ENCODE assay signal across 11 cellular contexts in the genomic region with DNA sequence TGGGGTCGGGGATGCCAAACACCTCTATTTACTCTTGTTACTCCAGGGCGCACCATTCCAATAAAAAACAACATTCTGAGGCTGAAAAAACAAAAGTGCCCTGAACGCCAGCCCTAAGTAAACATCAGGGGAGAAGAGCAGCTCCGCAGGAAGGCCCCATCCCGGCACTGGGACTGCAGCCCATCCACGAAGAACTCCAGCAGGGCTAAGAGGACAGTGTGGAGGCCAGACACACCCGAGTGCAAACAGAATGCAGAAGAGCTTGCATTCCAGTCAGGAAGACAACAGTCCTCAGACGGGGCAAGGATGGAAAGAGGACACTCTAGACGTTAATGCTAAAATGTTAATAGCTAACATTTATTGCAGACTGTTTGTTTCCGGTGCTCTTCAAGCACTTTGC. TPM values are rescaled to one million over a fixed set of nuclear protein-coding genes. Genes with fewer than 3 reads are reported as not detected.
DNase-seq lines count a peak whose midpoint lies in the region; TF ChIP-seq lines count a peak whose summit lies in the region.
"Had no signal": no experiment of that assay in that cellular context is flagged by ENCODE, and none has a peak within 500 bp of the region (broad histone marks: within the 10 kb centered on the region; RNA-seq: fewer than 3 reads in every experiment).

No MANE protein-coding gene starts in this region.

- DNase-seq in H9, result no peak
- DNase-seq in SK-N-MC (ENCODE audit: low read depth, low spot score), result no peak
- peak; percentile 74 for DNase-seq in islet precursor cell
- no peak for DNase-seq in HCEC 1CT
- no peak for DNase-seq in stimulated activated CD4-positive, alpha-beta T cell treated with anti-CD3 and anti-CD28 coated beads, Interleukin-2, amount 100 ng/mL, for 24 hours
- no peak for DNase-seq in activated CD4-positive, alpha-beta T cell treated with anti-CD3 and anti-CD28 coated beads, Interleukin-2, amount 50 U/mL, for 1 hour
- no peak for DNase-seq in NCI-H524 treated with DMSO at 0.1 percent for 48 hours (lab: John Stamatoyannopoulos, UW)
- DNase-seq: DMS 273 treated with DMSO at 0.1 percent for 48 hours had no signal

- no peaks in the 10 kb centered on the region for H3K79me1 ChIP-seq in H9 (ENCODE audit: insufficient read depth, low read depth, low read length, poor library complexity, severe bottlenecking)

- H3K9me3 ChIP-seq in H9 (ENCODE audit: control insufficient read depth, low read depth, low read length) (no peaks in the 10 kb centered on the region), SK-N-MC (ENCODE audit: low read depth, low read length) (no peaks in the 10 kb centered on the region), skeletal muscle tissue (ENCODE audit: control insufficient read depth in 3 of 3, low read length in 3 of 3) (no peaks in the 10 kb centered on the region)

- no peak overlapping the region for H2BK120ac ChIP-seq in H9 (ENCODE audit: low read depth, low read length, poor library complexity, severe bottlenecking)

- no peak overlapping the region for H3T11ph ChIP-seq in H9 (ENCODE audit: low read length)

- no peaks in the 10 kb centered on the region for H3K79me2 ChIP-seq in H9 (ENCODE audit: insufficient read depth, low read length)

- H3K36me3 ChIP-seq in SK-N-MC (ENCODE audit: insufficient read depth, low read length), result no peaks in the 10 kb centered on the region
- no peaks in the 10 kb centered on the region for H3K36me3 ChIP-seq in skeletal muscle tissue (ENCODE audit: control insufficient read depth in 3 of 3, insufficient read depth in 3 of 3, low read length in 3 of 3)

- H3K4me3 Mint-ChIP-seq in H9, result 0 out of 5 replicates have a peak overlapping the region, but pooled peaks of 1 of the 2 experiments have one; percentile 28

- peaks cover 87 to 90% of the 10 kb centered on the region in 2 experiments for H3K4me1 Mint-ChIP-seq in H9

- no peak overlapping the region for H3K14ac ChIP-seq in H9 (ENCODE audit: insufficient read depth, low read length)

- H2BK20ac ChIP-seq in H9 (ENCODE audit: low read depth, low read length, poor library complexity, severe bottlenecking), result no peak overlapping the region

- peak overlapping the region; percentile 78 to 91 (median 85); a peak in 5 of 7 replicates for H3K27ac Mint-ChIP-seq in H9

- no peaks in the 10 kb centered on the region for H3K27me3 Mint-ChIP-seq in H9 (ENCODE audit: low read depth)

- H3K27ac ChIP-seq in H9 (ENCODE audit: insufficient read length, low read depth, low read length) (no peak overlapping the region), SK-N-MC (no peak overlapping the region), skeletal muscle tissue (ENCODE audit: low read depth, low read length) (no peak overlapping the region)

- H3K36me3 Mint-ChIP-seq in H9 (ENCODE audit: insufficient read depth in 1 of 3, low read depth in 3 of 3), result no peaks in the 10 kb centered on the region

- H3K23me2 ChIP-seq in H9 (ENCODE audit: insufficient read length, low read depth, low read length, poor library complexity, severe bottlenecking), result no peaks in the 10 kb centered on the region

- WGBS in H9 (ENCODE audit: extremely low coverage, insufficient read length, low lambda C conversion rate), result no CpG with 5 or more reads among the region's 10 CpGs

- H4K5ac ChIP-seq in H9 (ENCODE audit: insufficient read length, low read depth, low read length), result no peak overlapping the region

- H2BK12ac ChIP-seq in H9 (ENCODE audit: insufficient read length, low read depth, low read length), result no peak overlapping the region

- no peak overlapping the region for H4K8ac ChIP-seq in H9 (replicated peaks; ENCODE audit: insufficient read length, low read depth, low read length)

- H2BK5ac ChIP-seq in H9 (ENCODE audit: insufficient read length, low read length), result no peak overlapping the region

- TF ChIP-seq CTCF in H9 (conservative IDR thresholded peaks at IDR 0.05), result no peak

- H3K4me3 ChIP-seq in SK-N-MC, result peak overlapping the region; percentile 28
- peak overlapping the region in 2 of 3 donors; percentile 30 to 35 for H3K4me3 ChIP-seq in skeletal muscle tissue (ENCODE audit: low read length in 3 of 3)

- no peaks in the 10 kb centered on the region for H3K9me3 Mint-ChIP-seq in H9

- H2AFZ ChIP-seq in H9 (ENCODE audit: low read length), result no peak overlapping the region

- H3K4me2 ChIP-seq in H9 (ENCODE audit: insufficient read depth, insufficient read length, low read length), result no peak overlapping the region

- H2AK5ac ChIP-seq in H9 (ENCODE audit: insufficient read length, low read length), result no peak overlapping the region

- H3K9ac ChIP-seq in H9 (ENCODE audit: extremely low read depth, insufficient read length, low read length), result no peak overlapping the region
- H3K9ac ChIP-seq in SK-N-MC (ENCODE audit: insufficient read length), result no peak overlapping the region
- no peak overlapping the region for H3K9ac ChIP-seq in skeletal muscle tissue (ENCODE audit: low read depth in 1 of 3, low read length in 3 of 3)

- H2BK15ac ChIP-seq in H9 (ENCODE audit: low read depth, low read length), result no peak overlapping the region

- H4K91ac ChIP-seq in H9 (ENCODE audit: insufficient read length, low read depth, low read length), result no peak overlapping the region

- no peak overlapping the region for H3K56ac ChIP-seq in H9 (ENCODE audit: insufficient read length, low read depth, low read length)

- no peak overlapping the region for H3K23ac ChIP-seq in H9 (ENCODE audit: insufficient read length, low read depth, low read length)

- H3K27me3 ChIP-seq in H9 (ENCODE audit: insufficient read depth, low read length), result no peaks in the 10 kb centered on the region
- peaks cover 0 to 4% (median 2%) of the 10 kb centered on the region in 3 donors for H3K27me3 ChIP-seq in skeletal muscle tissue (ENCODE audit: control insufficient read depth in 3 of 3, insufficient read depth in 3 of 3, low read length in 3 of 3)

- no peak overlapping the region for H3K18ac ChIP-seq in H9 (ENCODE audit: insufficient read length, low read depth, low read length)

- H3K4ac ChIP-seq in H9 (ENCODE audit: low read depth, low read length), result no peak overlapping the region

- H3K4me1 ChIP-seq in H9 (ENCODE audit: insufficient read depth, low read length) (peaks cover 33% of the 10 kb centered on the region), skeletal muscle tissue (ENCODE audit: control insufficient read depth in 3 of 3, insufficient read depth in 3 of 3, low read length in 3 of 3) (peaks cover 0 to 3% (median 0%) of the 10 kb centered on the region in 3 donors)

- no peaks in the 10 kb centered on the region for H4K20me1 ChIP-seq in H9 (ENCODE audit: control insufficient read depth, insufficient read depth, insufficient read length)

RNA-seq across cellular contexts. Expression of a gene that starts 33.0 kb away (rescaled TPM):
- total RNA-seq in H9 (2021), result not detected in 2 replicates
- not detected for total RNA-seq in skeletal muscle tissue
- total RNA-seq: bronchial epithelial cell, mononuclear cell had no signal
